8 cellular contexts compared by ENCODE assay signal in genomic region chr7:96221888-96222287, GRCh38.
"Had no signal": no experiment of that assay in that cellular context is flagged by ENCODE, and none has a peak within 500 bp of the region (broad histone marks: within the 10 kb centered on the region; RNA-seq: fewer than 3 reads in every experiment).

No MANE protein-coding gene starts in this region.

- H3K4me3 ChIP-seq: GM12878 had no signal

- FAIRE-seq: G401.6, GM12878, GM12891, GM12892, GM18507, GM19239 had no signal

- ATAC-seq: GM12878 had no signal

- DNase-seq: GDM1, GF-D8 had no signal
